ENCODE assay signal across 1 cellular context in genomic region chr1:181038399-181038873, GRCh38.
A peak's percentile ranks its signal among the peaks of the same experiment; 100 is the strongest.
TF ChIP-seq lines count a peak whose summit lies in the region.

No MANE protein-coding gene starts in this region.

TF ChIP-seq in endothelial cell of umbilical vein, 7 proteins besides CTCF, POLR2A, EP300 and RAD21:
- TF ChIP-seq, protein P1, sequence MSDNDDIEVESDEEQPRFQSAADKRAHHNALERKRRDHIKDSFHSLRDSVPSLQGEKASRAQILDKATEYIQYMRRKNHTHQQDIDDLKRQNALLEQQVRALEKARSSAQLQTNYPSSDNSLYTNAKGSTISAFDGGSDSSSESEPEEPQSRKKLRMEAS (IDR thresholded peaks at IDR 0.05; ENCODE audit: insufficient read depth, insufficient read length) = no peak
- TF ChIP-seq POLR2AphosphoS5 (IDR thresholded peaks at IDR 0.05; ENCODE audit: insufficient read depth, low read depth, low read length) (no peak), JUN (IDR thresholded peaks at IDR 0.05; ENCODE audit: borderline replicate concordance, insufficient read depth, insufficient read length, low read depth) (peak; percentile 30)
